Comparison of ENCODE assay signal across 8 cellular contexts in genomic region chr11:26297179-26297970, GRCh38. TPM values are rescaled to one million over a fixed set of nuclear protein-coding genes. Genes with fewer than 3 reads are reported as not detected.
DNase-seq lines count a peak whose midpoint lies in the region; ATAC-seq and TF ChIP-seq lines count a peak whose summit lies in the region.

No MANE protein-coding gene starts in this region.

- H3K4me3 ChIP-seq in GM06990 (replicated peaks; ENCODE audit: low read depth, low read length) (no peak overlapping the region), GM23248 (no peak overlapping the region), RWPE2 (ENCODE audit: severe bottlenecking) (no peak overlapping the region), fibroblast of the aortic adventitia (ENCODE audit: low read depth, low read length) (no peak overlapping the region)

- no peak overlapping the region for H3K4me2 ChIP-seq in GM23248 (ENCODE audit: unreplicated experiment)

- H4K20me1 ChIP-seq in GM23248 (ENCODE audit: insufficient read depth) = no peaks in the 10 kb centered on the region

- no peaks in the 10 kb centered on the region for H3K36me3 ChIP-seq in GM06990 (ENCODE audit: control insufficient read depth, insufficient read depth, low read length)
- no peaks in the 10 kb centered on the region for H3K36me3 ChIP-seq in GM23248 (ENCODE audit: low read depth)
- no peaks in the 10 kb centered on the region for H3K36me3 ChIP-seq in RWPE2 (ENCODE audit: low read depth)

- H3K27me3 Mint-ChIP-seq in progenitor cell of endocrine pancreas = no peaks in the 10 kb centered on the region

- H3K79me2 ChIP-seq in GM23248 (ENCODE audit: insufficient read depth) = no peaks in the 10 kb centered on the region

- no peak for DNase-seq in GM06990 (ENCODE audit: extremely low read depth, insufficient read length)
- DNase-seq in GM23248 = peak; percentile 79
- peak; percentile 52 for DNase-seq in LoVo (ENCODE audit: low spot score)
- DNase-seq in RWPE2 (ENCODE audit: low spot score) = no peak
- DNase-seq in fibroblast of the aortic adventitia (ENCODE audit: low read depth) = peak; percentile 87
- no peak for DNase-seq in progenitor cell of endocrine pancreas (ENCODE audit: low spot score, unreplicated experiment)
- no peak for DNase-seq in activated CD4-positive, CD25-positive, alpha-beta regulatory T cell treated with anti-CD3 and anti-CD28 coated beads, Interleukin-2, amount 50 U/mL, for 72 hours
- DNase-seq in activated CD4-positive, alpha-beta T cell treated with anti-CD3 and anti-CD28 coated beads for 1 hour = no peak

- H2AFZ ChIP-seq in GM23248 = no peak overlapping the region

- ATAC-seq in RWPE2 (ENCODE audit: low read depth) = peak; percentile 68

- H3K9me2 ChIP-seq in GM23248 (ENCODE audit: insufficient read depth) = no peaks in the 10 kb centered on the region

- H3K36me3 Mint-ChIP-seq in progenitor cell of endocrine pancreas (ENCODE audit: insufficient read depth) = no peaks in the 10 kb centered on the region

- H3K4me1 ChIP-seq in GM23248 (ENCODE audit: insufficient read depth) (no peaks in the 10 kb centered on the region), RWPE2 (ENCODE audit: insufficient read depth, poor library complexity, severe bottlenecking) (no peaks in the 10 kb centered on the region)

- no peaks in the 10 kb centered on the region for H3K9me3 Mint-ChIP-seq in progenitor cell of endocrine pancreas (ENCODE audit: low read depth)

- 7 to 9% methylated on average over 5 of the region's 5 CpGs for WGBS in GM23248 (ENCODE audit: low coverage in 1 of 2, low lambda C conversion rate in 2 of 2, missing lambda C conversion rate in 2 of 2), 2 experiments

- no peak overlapping the region for H3K4me3 Mint-ChIP-seq in progenitor cell of endocrine pancreas (ENCODE audit: low read depth)

- in situ Hi-C loops in GM23248 (cut with MboI) = loop anchor here (10.0 kb wide), 2 partner anchors 337 to 857 kb away; no protein-coding TSS in a partner anchor

- no peaks in the 10 kb centered on the region for H3K9me3 ChIP-seq in GM23248 (ENCODE audit: low read depth)
- no peaks in the 10 kb centered on the region for H3K9me3 ChIP-seq in RWPE2 (ENCODE audit: severe bottlenecking)

- H3K27ac ChIP-seq in GM23248 (no peak overlapping the region), RWPE2 (ENCODE audit: poor library complexity, severe bottlenecking) (no peak overlapping the region)

- H3K27me3 ChIP-seq in GM06990 (replicated peaks; ENCODE audit: control insufficient read depth, insufficient read depth, low read length) = no peaks in the 10 kb centered on the region
- H3K27me3 ChIP-seq in GM23248 (replicated peaks; ENCODE audit: insufficient read depth) = no peaks in the 10 kb centered on the region
- no peaks in the 10 kb centered on the region for H3K27me3 ChIP-seq in RWPE2 (ENCODE audit: insufficient read depth, poor library complexity, severe bottlenecking)

- H3K9ac ChIP-seq in GM23248 = no peak overlapping the region

- no peak overlapping the region for H3K27ac Mint-ChIP-seq in progenitor cell of endocrine pancreas

- peak; percentile 65 for TF ChIP-seq CTCF in GM06990 (IDR thresholded peaks at IDR 0.05; ENCODE audit: insufficient read depth, low read length, poor library complexity, severe bottlenecking)
- TF ChIP-seq CTCF in RWPE2 (IDR thresholded peaks at IDR 0.05; ENCODE audit: poor library complexity, severe bottlenecking) = peak; percentile 78
- peak; percentile 67 for TF ChIP-seq CTCF in fibroblast of the aortic adventitia (IDR thresholded peaks at IDR 0.05; ENCODE audit: insufficient read depth, low read length)
- peak; percentile 73 for TF ChIP-seq CTCF in progenitor cell of endocrine pancreas (IDR thresholded peaks at IDR 0.05; ENCODE audit: unreplicated experiment)

- H3K4me1 Mint-ChIP-seq in progenitor cell of endocrine pancreas (ENCODE audit: low read depth) = no peaks in the 10 kb centered on the region

- H3F3A ChIP-seq in GM23248 (ENCODE audit: insufficient read depth) = no peaks in the 10 kb centered on the region

RNA-seq across cellular contexts. Expression of gene ANO3, which starts 34.6 kb away (rescaled TPM):
- 0.13 and 0.32 TPM in 2 replicates for total RNA-seq in GM23248 (2014; rRNA removed; shearing (Covaris generic))
- 0.06 and 0.10 TPM in 2 replicates for polyA plus RNA-seq in GM23248 (2016; fragmentation: Nextera tagmentation; extraction: Ambion mirVana)
- 0.98 and 5.9 TPM in 2 replicates for total RNA-seq in fibroblast of the aortic adventitia (ENCODE audit: low replicate concordance)
- total RNA-seq in progenitor cell of endocrine pancreas = 0.53 and 0.67 TPM in 2 replicates

Comparison
In these comparisons a context has a peak if more than half of its experiments do, and no peak if none do; other contexts are left out.
1. DNase-seq: peak in GM23248 (single experiment), LoVo (single experiment) and fibroblast of the aortic adventitia (single experiment); none in GM06990 (single experiment), RWPE2 (single experiment), progenitor cell of endocrine pancreas (single experiment), activated CD4-positive, CD25-positive, alpha-beta regulatory T cell treated with anti-CD3 and anti-CD28 coated beads, Interleukin-2, amount 50 U/mL, for 72 hours (single experiment) and activated CD4-positive, alpha-beta T cell treated with anti-CD3 and anti-CD28 coated beads for 1 hour (single experiment).
2. Peak in every context shown above with its lines, with median percentiles within 50 percentile points of each other: CTCF ChIP-seq.